ENCODE assay signal across 14 cellular contexts in the genomic region with DNA sequence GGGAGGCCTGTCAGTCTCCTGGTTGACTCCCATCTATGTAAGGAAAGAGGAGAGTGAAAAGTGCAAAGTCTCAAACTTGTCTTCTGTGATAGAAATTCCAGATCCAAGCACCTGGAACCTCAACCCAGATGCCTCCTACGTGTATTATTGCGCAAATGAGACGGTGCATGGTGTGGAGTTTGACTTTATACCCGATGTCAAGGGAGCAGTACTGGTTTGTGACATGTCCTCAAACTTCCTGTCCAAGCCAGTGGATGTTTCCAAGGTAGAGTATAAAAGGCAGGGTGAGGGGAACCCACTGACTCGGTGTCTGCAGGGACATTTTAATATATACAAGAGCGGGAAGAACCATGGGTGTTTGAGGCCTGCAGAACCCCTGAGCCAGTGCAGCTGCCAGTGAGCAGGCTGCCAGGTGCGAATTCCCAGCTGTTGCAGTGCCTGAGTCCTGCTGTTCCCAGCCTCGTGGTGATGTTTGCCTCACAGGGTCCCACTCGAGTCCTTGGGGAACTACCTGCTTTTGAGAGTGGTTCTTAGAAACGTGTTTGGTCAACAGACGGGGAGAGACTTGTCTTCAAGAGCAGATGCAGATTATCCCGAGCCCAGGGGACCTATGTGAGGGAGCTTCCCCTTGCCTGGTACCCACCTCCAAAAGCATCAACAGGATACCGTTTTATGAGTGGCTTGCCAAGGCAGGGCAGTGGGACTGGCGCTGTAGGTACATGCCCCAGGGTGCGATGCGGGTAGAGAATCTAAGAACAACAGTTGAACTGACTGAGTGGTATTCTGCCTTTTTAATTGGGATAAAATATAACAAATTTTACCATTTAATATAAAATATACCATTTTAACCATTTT. TPM values are rescaled to one million over a fixed set of nuclear protein-coding genes. Genes with fewer than 3 reads are reported as not detected.
DNase-seq lines count a peak whose midpoint lies in the region; ATAC-seq and TF ChIP-seq lines count a peak whose summit lies in the region.
"Had no signal": no experiment of that assay in that cellular context is flagged by ENCODE, and none has a peak within 500 bp of the region (broad histone marks: within the 10 kb centered on the region; RNA-seq: fewer than 3 reads in every experiment).

No MANE protein-coding gene starts in this region.

- H3K27ac ChIP-seq in cingulate gyrus (ENCODE audit: low read depth, low read length) (peak overlapping the region; percentile 1), right lobe of liver (peak overlapping the region in 1 of 3 donors; percentile 13)
- H3K27ac ChIP-seq: GM23248 had no signal

- 60% methylated on average over 9 of the region's 16 CpGs for WGBS in right lobe of liver (ENCODE audit: insufficient coverage, low coverage, low lambda C conversion rate, missing lambda C conversion rate)

- TF ChIP-seq CTCF in right lobe of liver (IDR thresholded peaks at IDR 0.05), result no peak
- no peak for TF ChIP-seq CTCF in natural killer cell (IDR thresholded peaks at IDR 0.05)

- DNase-seq in right lobe of liver (no peak), natural killer cell (no peak), mucosa of gallbladder (ENCODE audit: low spot score) (no peak), HPDE6-E6E7 (ENCODE audit: extremely low spot score) (no peak)
- DNase-seq: C1 segment of cervical spinal cord; Calu3; CD4-positive, alpha-beta T cell; DMS 273 treated with DMSO at 0.1 percent for 48 hours; GM23248 had no signal

- no peaks in the 10 kb centered on the region for H3K9me3 ChIP-seq in right lobe of liver
- H3K9me3 ChIP-seq: HAP-1 had no signal

- ATAC-seq in right lobe of liver (peak; percentile 9 to 23 (median 10)), natural killer cell (no peak), GM21367 (IDR thresholded peaks at IDR 0.05; ENCODE audit: unreplicated experiment) (no peak)

- TF ChIP-seq POLR2A in right lobe of liver (IDR thresholded peaks at IDR 0.05), result no peak

- TF ChIP-seq RAD21 in Ishikawa (IDR thresholded peaks at IDR 0.05; ENCODE audit: low read depth), result no peak

- no peak overlapping the region for H3K4me3 ChIP-seq in right lobe of liver
- H3K4me3 ChIP-seq: GM23248, HAP-1 had no signal

- peaks cover 0 to 41% (median 9%) of the 10 kb centered on the region in 4 donors for H3K4me1 ChIP-seq in right lobe of liver
- H3K4me1 ChIP-seq: HAP-1 had no signal

- peaks cover 3 to 6% of the 10 kb centered on the region in 2 donors for H3K4me1 Mint-ChIP-seq in natural killer cell
- H3K4me1 Mint-ChIP-seq: B cell had no signal

- peaks cover 8% of the 10 kb centered on the region for H3K36me3 Mint-ChIP-seq in natural killer cell

- intact Hi-C loops in right lobe of liver (cut with DNase I), result no loop called here
- intact Hi-C loops in natural killer cell (cut with micrococcal nuclease), result no loop called here

- no peak for TF ChIP-seq EP300 in Ishikawa (IDR thresholded peaks at IDR 0.05; ENCODE audit: borderline replicate concordance)

- no peaks in the 10 kb centered on the region for H3K9me3 Mint-ChIP-seq in natural killer cell
- H3K9me3 Mint-ChIP-seq: CD4-positive, alpha-beta T cell had no signal

- H3K27me3 ChIP-seq in right lobe of liver, result no peaks in the 10 kb centered on the region

- H3K27ac Mint-ChIP-seq in natural killer cell, result no peak overlapping the region
- H3K27ac Mint-ChIP-seq: B cell; CD4-positive, alpha-beta T cell had no signal

- peaks cover 0 to 62% (median 24%) of the 10 kb centered on the region in 4 donors for H3K36me3 ChIP-seq in right lobe of liver

- no peak overlapping the region for H3K4me3 Mint-ChIP-seq in natural killer cell
- H3K4me3 Mint-ChIP-seq: B cell; CD4-positive, alpha-beta T cell had no signal

- H3K27me3 Mint-ChIP-seq in natural killer cell (ENCODE audit: low read depth in 2 of 2), result no peaks in the 10 kb centered on the region
- H3K27me3 Mint-ChIP-seq: B cell; CD4-positive, alpha-beta T cell had no signal

TF ChIP-seq in Ishikawa, 13 proteins besides CTCF, POLR2A, EP300 and RAD21:
- TF ChIP-seq TCF12 (IDR thresholded peaks at IDR 0.05; ENCODE audit: low read depth) (no peak), CEBPB (IDR thresholded peaks at IDR 0.05) (0 out of 2 replicates have a peak, but pooled peaks have one; percentile 23)
TF ChIP-seq in Ishikawa: peak in this region for 1.

RNA-seq across cellular contexts. Expression of gene PSAT1, which starts 9.5 kb away (rescaled TPM):
- total RNA-seq in right lobe of liver, result 100 to 1,000 TPM in 2 of 6 experiments, 10 to 100 TPM in 4; 34.2 to 117 (median 89.3) TPM
- 1 to 10 TPM; 1.1 to 3.3 (median 2.3) TPM for total RNA-seq in natural killer cell
- 2.4 TPM for total RNA-seq in mucosa of gallbladder

Comparison
In these comparisons a context has a peak if more than half of its experiments do, and no peak if none do; other contexts are left out.
1. ATAC-seq: peak in right lobe of liver (4 of 4); none in natural killer cell (0 of 3) and GM21367 (single experiment).
2. RNA of gene PSAT1, which starts 9.5 kb away (total RNA-seq): 34.2 to 117 TPM in right lobe of liver; 2.4 TPM in mucosa of gallbladder (single experiment) and 1.1 to 3.3 TPM in natural killer cell; every median in the first group is over 4 times any median in the second.